1 cellular context compared by ENCODE assay signal in the genomic region with DNA sequence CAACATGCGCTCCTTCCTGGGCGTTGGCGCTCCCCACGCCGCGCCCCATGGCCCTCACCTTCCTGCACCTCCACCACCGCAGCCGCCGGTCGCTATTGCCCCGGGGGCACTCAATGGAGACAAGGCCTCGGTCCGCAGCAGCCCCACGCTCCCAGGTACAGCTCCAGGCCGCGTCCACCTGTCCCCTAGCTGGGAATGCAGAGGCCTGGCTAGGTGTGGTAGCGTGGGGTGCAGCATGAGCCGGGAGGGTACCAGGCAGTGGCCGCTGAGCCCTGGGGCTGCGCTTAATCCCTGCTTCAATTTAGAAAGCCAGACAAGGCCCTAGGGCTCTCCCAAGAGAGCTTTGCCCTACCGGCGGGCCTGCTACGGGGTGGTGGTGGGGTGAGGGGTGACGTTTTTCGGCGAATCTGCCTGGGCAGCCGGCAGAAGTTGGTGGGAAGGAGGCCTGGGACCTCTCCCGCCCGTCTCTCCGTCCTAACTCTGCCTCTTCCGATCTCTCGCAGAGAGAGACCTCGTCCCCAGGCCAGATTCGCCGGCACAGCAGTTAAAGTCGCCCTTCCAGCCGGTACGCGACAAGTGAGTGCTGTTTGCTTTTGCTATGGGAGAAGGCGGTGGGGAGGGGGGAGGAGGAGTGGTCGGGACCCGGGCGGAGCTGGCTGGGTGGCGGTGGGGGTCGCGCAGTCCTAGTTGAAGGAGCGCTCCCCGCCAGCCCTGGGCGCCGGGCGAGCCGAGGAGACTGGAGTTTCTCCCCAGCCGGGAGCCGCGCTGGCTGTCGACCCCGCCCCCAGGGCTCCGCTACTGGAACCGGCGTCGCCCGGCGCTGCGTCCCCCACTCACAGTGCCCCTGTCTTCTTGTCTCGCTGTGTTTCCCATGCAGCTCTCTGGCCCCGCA.
TF ChIP-seq lines count a peak whose summit lies in the region.

No MANE protein-coding gene starts in this region.

TF ChIP-seq in GM23338, 12 proteins besides CTCF, POLR2A, EP300 and RAD21 (continued from another document):
- TF ChIP-seq, protein P1, sequence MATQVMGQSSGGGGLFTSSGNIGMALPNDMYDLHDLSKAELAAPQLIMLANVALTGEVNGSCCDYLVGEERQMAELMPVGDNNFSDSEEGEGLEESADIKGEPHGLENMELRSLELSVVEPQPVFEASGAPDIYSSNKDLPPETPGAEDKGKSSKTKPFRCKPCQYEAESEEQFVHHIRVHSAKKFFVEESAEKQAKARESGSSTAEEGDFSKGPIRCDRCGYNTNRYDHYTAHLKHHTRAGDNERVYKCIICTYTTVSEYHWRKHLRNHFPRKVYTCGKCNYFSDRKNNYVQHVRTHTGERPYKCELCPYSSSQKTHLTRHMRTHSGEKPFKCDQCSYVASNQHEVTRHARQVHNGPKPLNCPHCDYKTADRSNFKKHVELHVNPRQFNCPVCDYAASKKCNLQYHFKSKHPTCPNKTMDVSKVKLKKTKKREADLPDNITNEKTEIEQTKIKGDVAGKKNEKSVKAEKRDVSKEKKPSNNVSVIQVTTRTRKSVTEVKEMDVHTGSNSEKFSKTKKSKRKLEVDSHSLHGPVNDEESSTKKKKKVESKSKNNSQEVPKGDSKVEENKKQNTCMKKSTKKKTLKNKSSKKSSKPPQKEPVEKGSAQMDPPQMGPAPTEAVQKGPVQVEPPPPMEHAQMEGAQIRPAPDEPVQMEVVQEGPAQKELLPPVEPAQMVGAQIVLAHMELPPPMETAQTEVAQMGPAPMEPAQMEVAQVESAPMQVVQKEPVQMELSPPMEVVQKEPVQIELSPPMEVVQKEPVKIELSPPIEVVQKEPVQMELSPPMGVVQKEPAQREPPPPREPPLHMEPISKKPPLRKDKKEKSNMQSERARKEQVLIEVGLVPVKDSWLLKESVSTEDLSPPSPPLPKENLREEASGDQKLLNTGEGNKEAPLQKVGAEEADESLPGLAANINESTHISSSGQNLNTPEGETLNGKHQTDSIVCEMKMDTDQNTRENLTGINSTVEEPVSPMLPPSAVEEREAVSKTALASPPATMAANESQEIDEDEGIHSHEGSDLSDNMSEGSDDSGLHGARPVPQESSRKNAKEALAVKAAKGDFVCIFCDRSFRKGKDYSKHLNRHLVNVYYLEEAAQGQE (IDR thresholded peaks at IDR 0.05; ENCODE audit: unreplicated experiment), result no peak
- no peak for TF ChIP-seq EZH2phosphoT487 (IDR thresholded peaks at IDR 0.05; ENCODE audit: unreplicated experiment)
